In genomic region chr2:9473308-9473984, GRCh38 we compare ENCODE assay signal across 8 cellular contexts. TPM values are rescaled to one million over a fixed set of nuclear protein-coding genes. Genes with fewer than 3 reads are reported as not detected.
DNase-seq lines count a peak whose midpoint lies in the region; ATAC-seq and TF ChIP-seq lines count a peak whose summit lies in the region.

No MANE protein-coding gene starts in this region.

- no peaks in the 10 kb centered on the region for H3K9me3 Mint-ChIP-seq in GM23338

- H3K4me1 ChIP-seq in BLaER1: peaks cover 47% of the 10 kb centered on the region
- peaks cover 12% of the 10 kb centered on the region for H3K4me1 ChIP-seq in GM23338 (ENCODE audit: insufficient read depth)

- H3K4me1 Mint-ChIP-seq in GM23338: peaks cover 27% of the 10 kb centered on the region

- H3K27me3 ChIP-seq in BLaER1: no peaks in the 10 kb centered on the region
- peaks cover 22% of the 10 kb centered on the region for H3K27me3 ChIP-seq in GM23338 (ENCODE audit: insufficient read depth)

- H3K27ac ChIP-seq in BLaER1 (peak overlapping the region; percentile 91), GM23338 (ENCODE audit: low read depth) (0 out of 2 replicates have a peak overlapping the region, but pooled peaks have one; percentile 68)

- H3K79me2 ChIP-seq in GM23338 (replicated peaks; ENCODE audit: insufficient read depth): no peaks in the 10 kb centered on the region

- H3K4me2 ChIP-seq in BLaER1 (peak overlapping the region; percentile 98), GM23338 (peak overlapping the region; percentile 81)

- DNase-seq in GM23338 (ENCODE audit: low spot score) (peak; percentile 84), fibroblast of the aortic adventitia (ENCODE audit: low read depth) (no peak), retinal pigment epithelial cell (ENCODE audit: low read depth) (no peak), HCEC 1CT (no peak), AML-193 (lab: John Stamatoyannopoulos, UW) (no peak)

- H3K4me3 ChIP-seq in BLaER1 (peak overlapping the region; percentile 80), GM23338 (peak overlapping the region; percentile 71), fibroblast of the aortic adventitia (ENCODE audit: low read depth, low read length) (peak overlapping the region; percentile 74), retinal pigment epithelial cell (ENCODE audit: low read length) (peak overlapping the region; percentile 73)

- peaks cover 14% of the 10 kb centered on the region for H3F3A ChIP-seq in GM23338 (replicated peaks; ENCODE audit: low read depth)

- TF ChIP-seq CTCF in GM23338 (conservative IDR thresholded peaks at IDR 0.05; ENCODE audit: low read depth in 2 of 2): peak; percentile 25 to 53; a peak in 2 of 4 replicates
- no peak for TF ChIP-seq CTCF in fibroblast of the aortic adventitia (IDR thresholded peaks at IDR 0.05; ENCODE audit: insufficient read depth, low read length)
- peak; percentile 40 for TF ChIP-seq CTCF in retinal pigment epithelial cell (conservative IDR thresholded peaks at IDR 0.05; ENCODE audit: low read depth, low read length)

- H4K20me1 ChIP-seq in BLaER1 (no peaks in the 10 kb centered on the region), GM23338 (replicated peaks; ENCODE audit: insufficient read depth) (peaks cover 4% of the 10 kb centered on the region)

- ATAC-seq in GM23338: peak; percentile 74
- peak; percentile 12 to 24 for ATAC-seq in activated CD4-positive, CD25-positive, alpha-beta regulatory T cell treated with anti-CD3 and anti-CD28 coated beads, Interleukin-2, amount 50 U/mL, for 24 hours
- no peak for ATAC-seq in HG03097 (IDR thresholded peaks at IDR 0.05; ENCODE audit: low FRiP score, unreplicated experiment)

- peaks cover 63% of the 10 kb centered on the region for H3K36me3 ChIP-seq in BLaER1
- no peaks in the 10 kb centered on the region; the same call in 1 of the 2 replicates for H3K36me3 ChIP-seq in GM23338 (ENCODE audit: insufficient read depth)

- peaks cover 15% of the 10 kb centered on the region for H3K27me3 Mint-ChIP-seq in GM23338 (ENCODE audit: insufficient read depth, low read depth, poor library complexity)

- no peaks in the 10 kb centered on the region for H3K9me3 ChIP-seq in BLaER1

- H2AFZ ChIP-seq in GM23338: peak overlapping the region; percentile 90

- H3K9me2 ChIP-seq in GM23338 (ENCODE audit: insufficient read depth): 0 out of 2 replicates have a peak, but pooled peaks cover 3% of the 10 kb centered on the region

- peaks cover 31% of the 10 kb centered on the region for H3K36me3 Mint-ChIP-seq in GM23338 (ENCODE audit: low read depth)

- H3K4me3 Mint-ChIP-seq in GM23338: peak overlapping the region; percentile 72

- peak overlapping the region; percentile 88 for H3K9ac ChIP-seq in BLaER1

- H3K27ac Mint-ChIP-seq in GM23338: no peak overlapping the region

TF ChIP-seq in GM23338, 12 proteins besides CTCF, POLR2A, EP300 and RAD21:
- TF ChIP-seq ZNF462 (CRISPR knock-in tag; IDR thresholded peaks at IDR 0.05) (no peak), EZH2 (IDR thresholded peaks at IDR 0.05; ENCODE audit: low read depth, unreplicated experiment) (peak; percentile 26), POLR2AphosphoS5 (IDR thresholded peaks at IDR 0.05; ENCODE audit: low read depth) (0 out of 2 replicates have a peak, but pooled peaks have one; percentile 29)

RNA-seq across cellular contexts. Expression of gene IAH1, which starts 0.9 kb away (rescaled TPM):
- total RNA-seq in GM23338 (2014; rRNA removed; shearing (Covaris generic)): 12.7 and 13.3 TPM in 2 replicates
- polyA plus RNA-seq in GM23338 (2016; fragmentation: Nextera tagmentation; extraction: Ambion mirVana): 33.7 and 35.0 TPM in 2 replicates
- 30.7 and 51.7 TPM in 2 replicates for total RNA-seq in fibroblast of the aortic adventitia (ENCODE audit: low replicate concordance)

RNA-seq across cellular contexts. Expression of gene CPSF3, which starts 50.0 kb away (rescaled TPM):
- total RNA-seq in GM23338 (2014; rRNA removed; shearing (Covaris generic)): 105 and 123 TPM in 2 replicates
- 74.9 and 77.1 TPM in 2 replicates for polyA plus RNA-seq in GM23338 (2016; fragmentation: Nextera tagmentation; extraction: Ambion mirVana)
- 62.2 and 76.5 TPM in 2 replicates for total RNA-seq in fibroblast of the aortic adventitia (ENCODE audit: low replicate concordance)

RNA-seq across cellular contexts. Expression of gene ITGB1BP1, which starts 50.1 kb away (rescaled TPM):
- total RNA-seq in GM23338 (2014; rRNA removed; shearing (Covaris generic)): 19.2 and 29.1 TPM in 2 replicates
- 47.9 and 63.5 TPM in 2 replicates for polyA plus RNA-seq in GM23338 (2016; fragmentation: Nextera tagmentation; extraction: Ambion mirVana)
- 34.8 and 80.9 TPM in 2 replicates for total RNA-seq in fibroblast of the aortic adventitia (ENCODE audit: low replicate concordance)
